In the genomic region with DNA sequence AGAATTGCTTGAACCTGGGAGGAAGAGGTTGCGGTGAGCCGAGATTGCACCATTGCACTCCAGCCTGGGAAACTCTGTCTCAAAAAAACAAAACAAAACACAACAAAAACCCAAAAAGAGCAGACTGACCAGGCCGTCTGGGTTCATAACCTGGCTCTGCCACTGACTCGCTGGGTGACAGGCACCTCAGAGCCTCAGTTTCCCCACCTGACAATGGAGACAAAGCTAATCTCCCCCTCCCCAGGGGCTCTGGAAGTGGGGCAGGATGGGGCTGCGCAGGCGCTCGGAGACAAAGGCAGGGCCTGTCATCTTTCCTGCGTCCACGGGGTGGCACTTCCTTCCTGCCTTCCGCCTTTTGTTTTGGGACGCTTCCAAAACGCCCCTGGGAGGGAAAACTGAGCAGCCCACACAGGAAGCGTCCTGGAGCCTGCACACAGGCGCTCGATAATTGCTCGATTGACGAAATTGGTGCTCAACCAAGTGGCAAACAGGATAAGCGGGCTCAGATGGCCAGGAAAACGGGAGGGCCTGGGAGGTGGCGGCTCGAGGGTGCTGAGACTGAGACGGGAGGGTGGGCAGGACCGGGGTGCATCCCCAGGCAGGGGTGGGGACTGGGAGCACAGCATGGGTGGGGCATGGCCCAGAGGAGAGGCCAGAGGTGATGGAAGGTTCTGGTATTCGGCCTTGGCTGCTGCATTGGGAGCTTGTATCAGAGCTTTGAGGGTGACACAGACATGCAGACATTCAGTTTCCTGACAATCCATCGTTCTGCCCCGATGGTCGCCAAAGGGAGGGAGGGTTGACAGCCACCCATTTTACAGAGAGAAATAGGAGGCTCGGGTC, we compare ENCODE assay signal across 8 cellular contexts. TPM values are rescaled to one million over a fixed set of nuclear protein-coding genes. Genes with fewer than 3 reads are reported as not detected.
DNase-seq lines count a peak whose midpoint lies in the region; ATAC-seq and TF ChIP-seq lines count a peak whose summit lies in the region.

No MANE protein-coding gene starts in this region.

- H3K27ac ChIP-seq in IMR-90 (ENCODE audit: insufficient read depth, low read length) (peak overlapping the region; percentile 97), PC-9 (peak overlapping the region; percentile 56), esophagus squamous epithelium (peak overlapping the region; percentile 66 to 92 (median 90)), mucosa of rectum (ENCODE audit: low read depth in 2 of 2, low read length in 2 of 2) (peak overlapping the region; percentile 79 to 86)

- peak overlapping the region; percentile 70 for H3K4me2 ChIP-seq in IMR-90 (ENCODE audit: low read depth, low read length)
- peak overlapping the region; percentile 69 for H3K4me2 ChIP-seq in PC-9

- TF ChIP-seq POLR2A in IMR-90 (IDR thresholded peaks at IDR 0.05; ENCODE audit: low read depth, low read length) (peak; percentile 42; the same call in 1 of the 2 replicates), esophagus squamous epithelium (IDR thresholded peaks at IDR 0.05) (no peak)

- H3K4me3 ChIP-seq in IMR-90 (ENCODE audit: insufficient read depth, low read depth, low read length) (peak overlapping the region; percentile 12; the same call in 1 of the 2 replicates), PC-9 (peak overlapping the region; percentile 12; the same call in 1 of the 2 replicates), esophagus squamous epithelium (peak overlapping the region in 3 of 4 donors; percentile 22 to 57 (median 34)), mucosa of rectum (ENCODE audit: low read length in 2 of 2) (peak overlapping the region; percentile 56 to 66)

- H3K9ac ChIP-seq in IMR-90 (ENCODE audit: low read depth, low read length), result peak overlapping the region; percentile 65
- H3K9ac ChIP-seq in mucosa of rectum (ENCODE audit: low read depth in 1 of 2, low read length in 2 of 2), result peak overlapping the region in 1 of 2 donors; percentile 60

- peak overlapping the region; percentile 100 for H2AK5ac ChIP-seq in IMR-90 (ENCODE audit: low read depth, low read length)

- H3K56ac ChIP-seq in IMR-90 (ENCODE audit: extremely low read depth, insufficient read depth, low read length), result peak overlapping the region; percentile 81

- peak overlapping the region; percentile 100 for H2AK9ac ChIP-seq in IMR-90 (replicated peaks; ENCODE audit: low read depth, low read length, poor library complexity)

- intact Hi-C loops in IMR-90 (cut with micrococcal nuclease), result loop anchor here (1.0 to 5.0 kb wide), 4 partner anchors 31 to 345 kb away; a partner anchor contains a TSS
- intact Hi-C loops in PC-9 (cut with micrococcal nuclease; ENCODE audit: unreplicated experiment), result loop anchor here (1.0 to 10.0 kb wide), 5 partner anchors 45 to 450 kb away; a partner anchor contains a TSS
- intact Hi-C loops in esophagus squamous epithelium (cut with DNase I), result loop anchor here (5.0 kb wide), 1 partner anchor 65 kb away; no protein-coding TSS in a partner anchor

- in situ Hi-C loops in IMR-90 (cut with MboI; ENCODE audit: low sequenced_read_pairs), result no loop called here

- peak overlapping the region; percentile 97 for H2BK5ac ChIP-seq in IMR-90 (ENCODE audit: low read depth, low read length, poor library complexity, severe bottlenecking)

- peak overlapping the region; percentile 99 for H2BK120ac ChIP-seq in IMR-90 (ENCODE audit: low read depth, low read length)

- BruUV-seq in IMR-90 (replicated peaks; lab: Mats Ljungman, UMichigan) (no TSS peak), PC-9 (replicated peaks; lab: Mats Ljungman, UMichigan) (no TSS peak)

- H3K4me1 ChIP-seq in IMR-90 (ENCODE audit: control insufficient read depth, insufficient read depth, low read length), result peaks cover 26% of the 10 kb centered on the region
- H3K4me1 ChIP-seq in PC-9 (replicated peaks; ENCODE audit: insufficient read depth), result peaks cover 55% of the 10 kb centered on the region
- peaks cover 34 to 49% (median 36%) of the 10 kb centered on the region in 3 donors for H3K4me1 ChIP-seq in esophagus squamous epithelium
- H3K4me1 ChIP-seq in mucosa of rectum (ENCODE audit: control insufficient read depth in 2 of 2, insufficient read depth in 2 of 2, low read length in 2 of 2), result peaks cover 13 to 29% of the 10 kb centered on the region in 2 donors

- H3K79me1 ChIP-seq in IMR-90 (ENCODE audit: low read depth in 1 of 2, low read length in 2 of 2), result peaks cover 4 to 37% of the 10 kb centered on the region in 2 experiments; a peak in 2 of 4 replicates

- H3K27me3 ChIP-seq in IMR-90 (ENCODE audit: control insufficient read depth, insufficient read depth, low read length) (no peaks in the 10 kb centered on the region), PC-9 (ENCODE audit: insufficient read depth, low read depth) (no peaks in the 10 kb centered on the region), esophagus squamous epithelium (peaks cover 0 to 12% (median 0%) of the 10 kb centered on the region in 4 donors), mucosa of rectum (ENCODE audit: control insufficient read depth in 2 of 2, insufficient read depth in 2 of 2, low read length in 2 of 2) (peaks cover 0 to 3% of the 10 kb centered on the region in 2 donors)

- peak; percentile 93 for TF ChIP-seq RAD21 in IMR-90 (IDR thresholded peaks at IDR 0.05; ENCODE audit: low read length)

- H3K9me1 ChIP-seq in IMR-90 (ENCODE audit: insufficient read depth, low read length), result peaks cover 14% of the 10 kb centered on the region

- peak; percentile 27 for ATAC-seq in IMR-90 (ENCODE audit: low read depth)
- no peak for ATAC-seq in GM18867 (IDR thresholded peaks at IDR 0.05; ENCODE audit: unreplicated experiment)

- TF ChIP-seq CTCF in IMR-90 (conservative IDR thresholded peaks at IDR 0.05; ENCODE audit: low read depth, low read length), result peak; percentile 89
- peak; percentile 80 for TF ChIP-seq CTCF in PC-9 (conservative IDR thresholded peaks at IDR 0.05)
- TF ChIP-seq CTCF in esophagus squamous epithelium (IDR thresholded peaks at IDR 0.05), result peak; percentile 42 to 88 (median 84)

- H3K36me3 ChIP-seq in IMR-90 (ENCODE audit: control insufficient read depth, insufficient read depth, low read length) (peaks cover 4% of the 10 kb centered on the region), PC-9 (ENCODE audit: low read depth) (peaks cover 5% of the 10 kb centered on the region; the same call in 1 of the 2 replicates), esophagus squamous epithelium (peaks cover 0 to 11% (median 4%) of the 10 kb centered on the region in 3 donors), mucosa of rectum (ENCODE audit: control insufficient read depth in 2 of 2, insufficient read depth in 2 of 2, low read length in 2 of 2) (peaks cover 0 to 4% of the 10 kb centered on the region in 2 donors)

- H3F3A ChIP-seq in PC-9 (ENCODE audit: insufficient read depth, low read depth), result peaks cover 85% of the 10 kb centered on the region

- H3K4ac ChIP-seq in IMR-90 (ENCODE audit: low read depth, low read length), result peak overlapping the region; percentile 100

- H3K23ac ChIP-seq in IMR-90 (ENCODE audit: low read depth, low read length), result peak overlapping the region; percentile 95

- H4K8ac ChIP-seq in IMR-90 (ENCODE audit: low read depth in 2 of 2, low read length in 2 of 2), result peak overlapping the region; percentile 98 to 99

- POLR2A ChIA-PET in IMR-90 (lab: Charles Lee; ENCODE audit: unreplicated experiment), result no interaction called here
- POLR2A ChIA-PET in PC-9 (lab: Charles Lee; ENCODE audit: unreplicated experiment), result no interaction called here

- peak overlapping the region; percentile 100 for H4K91ac ChIP-seq in IMR-90 (ENCODE audit: insufficient read depth, low read depth, low read length)

- CTCF ChIA-PET in IMR-90 (lab: Yijun Ruan, JAX) (interaction anchor here (1.0 to 1.7 kb wide), 3 partner anchors 11 to 67 kb away, joined by 3 to 4 read pairs (median 4); no protein-coding TSS in a partner anchor), PC-9 (lab: Charles Lee) (interaction anchor here (0.6 to 1.2 kb wide), 5 partner anchors 15 to 734 kb away, joined by 3 to 17 read pairs (median 3); no protein-coding TSS in a partner anchor)

- peak overlapping the region; percentile 98 for H3K14ac ChIP-seq in IMR-90 (replicated peaks; ENCODE audit: low read depth, low read length)

- peaks cover 5% of the 10 kb centered on the region; the same call in 1 of the 2 replicates for H4K20me1 ChIP-seq in IMR-90 (ENCODE audit: insufficient read depth, low read length)
- H4K20me1 ChIP-seq in PC-9 (ENCODE audit: insufficient read depth), result peaks cover 3% of the 10 kb centered on the region; the same call in 1 of the 2 replicates

- 0% methylated on average over 9 of the region's 28 CpGs; no CpG with 5 or more reads in 1 of the 2 experiments for WGBS in IMR-90 (ENCODE audit: extremely low coverage in 2 of 2, insufficient read length in 1 of 2), 2 experiments
- WGBS in esophagus squamous epithelium, 2 donors, result 2 to 7% methylated on average over 15 of the region's 28 CpGs

- peak overlapping the region; percentile 96 for H2AFZ ChIP-seq in IMR-90 (replicated peaks; ENCODE audit: low read length, poor library complexity)
- no peak overlapping the region for H2AFZ ChIP-seq in PC-9

- H2BK20ac ChIP-seq in IMR-90 (ENCODE audit: low read depth, low read length), result peak overlapping the region; percentile 99

- no peaks in the 10 kb centered on the region for H3K9me2 ChIP-seq in PC-9 (ENCODE audit: insufficient read depth)

- H4K5ac ChIP-seq in IMR-90 (ENCODE audit: low read depth, low read length), result peak overlapping the region; percentile 100

- dilution Hi-C loops in IMR-90 (cut with HindIII; ENCODE audit: low sequenced_read_pairs, unreplicated experiment), result no loop called here

- no peaks in the 10 kb centered on the region for H3K9me3 ChIP-seq in IMR-90 (ENCODE audit: control insufficient read depth, insufficient read depth, low read length)
- no peaks in the 10 kb centered on the region for H3K9me3 ChIP-seq in PC-9 (ENCODE audit: insufficient read depth, low read depth)
- H3K9me3 ChIP-seq in esophagus squamous epithelium, result no peaks in the 10 kb centered on the region
- no peaks in the 10 kb centered on the region for H3K9me3 ChIP-seq in mucosa of rectum (ENCODE audit: control insufficient read depth in 2 of 2, low read length in 2 of 2)

- no peaks in the 10 kb centered on the region for H3K79me2 ChIP-seq in PC-9 (ENCODE audit: low read depth)

- peak overlapping the region; percentile 95 for H3K18ac ChIP-seq in IMR-90 (ENCODE audit: low read depth, low read length)

- peak overlapping the region; percentile 93; the same call in 2 of the 3 replicates for H2BK15ac ChIP-seq in IMR-90 (ENCODE audit: low read depth, low read length)

- DNase-seq in CMK (ENCODE audit: low read depth) (peak; percentile 40), IMR-90 (peak; percentile 84), PC-9 (peak; percentile 76 to 89), activated T-helper 1 cell treated with Interleukin-2 at 50 U/mL for 16 hours (ENCODE audit: low read depth) (peak; percentile 36), esophagus squamous epithelium (lab: John Stamatoyannopoulos, UW) (no peak)
- DNase-seq in stimulated activated naive CD4-positive, alpha-beta T cell (lab: John Stamatoyannopoulos, UW), result peak; percentile 35 to 57 (median 46)

RNA-seq across cellular contexts. Expression of a gene that starts 17.8 kb away (rescaled TPM):
- total RNA-seq in IMR-90 (2012; rRNA removed) (68.3 and 97.5 TPM in 2 replicates), PC-9 (2021) (50.9 and 59.2 TPM in 2 replicates), esophagus squamous epithelium (10 to 100 TPM in 1 of 4 donors, 1 to 10 TPM in 3; 2.9 to 10.9 (median 6.3) TPM)
- polyA plus RNA-seq in IMR-90 (2012; rRNA removed), result 11.7 and 12.2 TPM in 2 replicates
- 12.4 and 24.6 TPM in 2 replicates for polyA plus RNA-seq in IMR-90 (2012; cell fraction: cytosol; rRNA removed)
- polyA plus RNA-seq in IMR-90 (2012; cell fraction: nucleus; rRNA removed; ENCODE audit: low replicate concordance), result 10.7 and 11.4 TPM in 2 replicates

RNA-seq across cellular contexts. Expression of a gene that starts 48.5 kb away (rescaled TPM):
- 40.5 and 45.2 TPM in 2 replicates for total RNA-seq in IMR-90 (2012; rRNA removed)
- 53.8 and 61.2 TPM in 2 replicates for polyA plus RNA-seq in IMR-90 (2012; rRNA removed)
- 43.2 and 44.9 TPM in 2 replicates for polyA plus RNA-seq in IMR-90 (2012; cell fraction: cytosol; rRNA removed)
- polyA plus RNA-seq in IMR-90 (2012; cell fraction: nucleus; rRNA removed; ENCODE audit: low replicate concordance), result 51.0 and 64.7 TPM in 2 replicates
- total RNA-seq in PC-9 (2021), result 160 and 182 TPM in 2 replicates
- total RNA-seq in esophagus squamous epithelium, result 100 to 1,000 TPM in 3 of 4 donors, 10 to 100 TPM in 1; 58.9 to 207 (median 149) TPM

RNA-seq across cellular contexts. Expression of a gene that starts 59.6 kb away (rescaled TPM):
- 104 and 126 TPM in 2 replicates for total RNA-seq in IMR-90 (2012; rRNA removed)
- polyA plus RNA-seq in IMR-90 (2012; rRNA removed), result 156 and 176 TPM in 2 replicates
- polyA plus RNA-seq in IMR-90 (2012; cell fraction: cytosol; rRNA removed), result 95.0 and 131 TPM in 2 replicates
- polyA plus RNA-seq in IMR-90 (2012; cell fraction: nucleus; rRNA removed; ENCODE audit: low replicate concordance), result 95.7 and 185 TPM in 2 replicates
- total RNA-seq in PC-9 (2021), result 32.9 and 39.4 TPM in 2 replicates
- total RNA-seq in esophagus squamous epithelium, result 100 to 1,000 TPM in 1 of 4 donors, 10 to 100 TPM in 3; 29.3 to 287 (median 57.1) TPM
